In genomic region chr3:87167634-87168456, GRCh38 we compare ENCODE assay signal across 9 cellular contexts. TPM values are rescaled to one million over a fixed set of nuclear protein-coding genes. Genes with fewer than 3 reads are reported as not detected.
A peak's percentile ranks its signal among the peaks of the same experiment; 100 is the strongest.
DNase-seq lines count a peak whose midpoint lies in the region; ATAC-seq and TF ChIP-seq lines count a peak whose summit lies in the region.
"Had no signal": no experiment of that assay in that cellular context is flagged by ENCODE, and none has a peak within 500 bp of the region (broad histone marks: within the 10 kb centered on the region; RNA-seq: fewer than 3 reads in every experiment).

No MANE protein-coding gene starts in this region.

- DNase-seq in CD8-positive, alpha-beta memory T cell, result peak in 3 of 5 donors; percentile 7 to 44 (median 15)
- DNase-seq in NCI-H2029 treated with DMSO at 0.1 percent for 48 hours (lab: John Stamatoyannopoulos, UW), result peak; percentile 38
- DNase-seq in activated CD4-positive, alpha-beta memory T cell treated with anti-CD3 and anti-CD28 coated beads for 36 hours, result peak; percentile 10
- no peak for DNase-seq in psoas muscle
- DNase-seq in cortex of kidney (lab: John Stamatoyannopoulos, UW), result no peak

- H3K27ac ChIP-seq in CD8-positive, alpha-beta memory T cell (ENCODE audit: low read depth, low read length), result no peak overlapping the region
- H3K27ac ChIP-seq in gastroesophageal sphincter (no peak overlapping the region), psoas muscle (no peak overlapping the region)

- no peaks in the 10 kb centered on the region for H3K36me3 Mint-ChIP-seq in CD8-positive, alpha-beta memory T cell
- H3K36me3 Mint-ChIP-seq in activated CD4-positive, alpha-beta memory T cell treated with anti-CD3 and anti-CD28 coated beads for 36 hours, result no peaks in the 10 kb centered on the region
- H3K36me3 Mint-ChIP-seq: activated naive CD4-positive, alpha-beta T cell treated with anti-CD3 and anti-CD28 coated beads, Interleukin-2, amount 50 U/mL, for 72 hours had no signal

- H3K27me3 ChIP-seq in CD8-positive, alpha-beta memory T cell (ENCODE audit: insufficient read depth, low read length, poor library complexity, severe bottlenecking), result no peaks in the 10 kb centered on the region
- H3K27me3 ChIP-seq in gastroesophageal sphincter (peaks cover 5% of the 10 kb centered on the region), psoas muscle (ENCODE audit: insufficient read depth in 3 of 3, low read length in 2 of 3) (no peaks in the 10 kb centered on the region)

- WGBS in gastroesophageal sphincter (ENCODE audit: low coverage in 1 of 2), 2 donors, result 35 to 39% methylated on average over 10 to 11 of the region's 11 CpGs
- WGBS in psoas muscle, 3 donors, result 37 to 40% (median 39%) methylated on average over 11 of the region's 11 CpGs

- H3K9me3 Mint-ChIP-seq in CD8-positive, alpha-beta memory T cell, result no peaks in the 10 kb centered on the region
- H3K9me3 Mint-ChIP-seq in activated CD4-positive, alpha-beta memory T cell treated with anti-CD3 and anti-CD28 coated beads for 36 hours, result no peaks in the 10 kb centered on the region
- H3K9me3 Mint-ChIP-seq: activated naive CD4-positive, alpha-beta T cell treated with anti-CD3 and anti-CD28 coated beads, Interleukin-2, amount 50 U/mL, for 72 hours had no signal

- no peak for TF ChIP-seq EP300 in gastroesophageal sphincter (IDR thresholded peaks at IDR 0.05)

- peaks cover 3 to 6% (median 5%) of the 10 kb centered on the region in 3 donors for H3K4me1 Mint-ChIP-seq in CD8-positive, alpha-beta memory T cell
- H3K4me1 Mint-ChIP-seq in activated CD4-positive, alpha-beta memory T cell treated with anti-CD3 and anti-CD28 coated beads for 36 hours (ENCODE audit: low read depth), result peaks cover 3% of the 10 kb centered on the region

- H3K4me3 Mint-ChIP-seq in CD8-positive, alpha-beta memory T cell, result peak overlapping the region in 6 of 7 donors; percentile 2 to 50 (median 42)
- no peak overlapping the region for H3K4me3 Mint-ChIP-seq in activated CD4-positive, alpha-beta memory T cell treated with anti-CD3 and anti-CD28 coated beads for 36 hours

- H3K36me3 ChIP-seq in CD8-positive, alpha-beta memory T cell (ENCODE audit: insufficient read depth, low read length), result no peaks in the 10 kb centered on the region
- H3K36me3 ChIP-seq in gastroesophageal sphincter (no peaks in the 10 kb centered on the region), psoas muscle (ENCODE audit: insufficient read depth in 1 of 2, low read depth in 1 of 2) (no peaks in the 10 kb centered on the region)

- peaks cover 2 to 3% of the 10 kb centered on the region in 2 donors for H3K27me3 Mint-ChIP-seq in CD8-positive, alpha-beta memory T cell
- H3K27me3 Mint-ChIP-seq in activated CD4-positive, alpha-beta memory T cell treated with anti-CD3 and anti-CD28 coated beads for 36 hours, result peaks cover 4% of the 10 kb centered on the region

- H3K9me3 ChIP-seq in CD8-positive, alpha-beta memory T cell (ENCODE audit: low read length), result no peaks in the 10 kb centered on the region
- H3K9me3 ChIP-seq in gastroesophageal sphincter, result no peaks in the 10 kb centered on the region
- no peaks in the 10 kb centered on the region for H3K9me3 ChIP-seq in psoas muscle

- POLR2A ChIA-PET in CD8-positive, alpha-beta memory T cell (lab: Charles Lee), result no interaction called here
- POLR2A ChIA-PET in activated CD4-positive, alpha-beta memory T cell treated with anti-CD3 and anti-CD28 coated beads for 36 hours (lab: Charles Lee), result no interaction called here

- H3K27ac Mint-ChIP-seq in CD8-positive, alpha-beta memory T cell, result peak overlapping the region in 1 of 8 donors; percentile 2
- H3K27ac Mint-ChIP-seq in activated CD4-positive, alpha-beta memory T cell treated with anti-CD3 and anti-CD28 coated beads for 36 hours, result no peak overlapping the region
- H3K27ac Mint-ChIP-seq: activated naive CD4-positive, alpha-beta T cell treated with anti-CD3 and anti-CD28 coated beads, Interleukin-2, amount 50 U/mL, for 72 hours had no signal

- TF ChIP-seq CTCF in gastroesophageal sphincter (IDR thresholded peaks at IDR 0.05) (peak; percentile 27 to 68 (median 55)), psoas muscle (IDR thresholded peaks at IDR 0.05) (peak; percentile 67)

- ATAC-seq in GM18517 (IDR thresholded peaks at IDR 0.05; ENCODE audit: unreplicated experiment), result peak; percentile 82
- peak; percentile 90 for ATAC-seq in HG02943 (IDR thresholded peaks at IDR 0.05; ENCODE audit: low read depth, unreplicated experiment)
- ATAC-seq in gastroesophageal sphincter, result no peak
- ATAC-seq in psoas muscle, result no peak

- H3K4me3 ChIP-seq in CD8-positive, alpha-beta memory T cell (ENCODE audit: low read length), result no peak overlapping the region
- peak overlapping the region; percentile 31 to 36 for H3K4me3 ChIP-seq in gastroesophageal sphincter
- peak overlapping the region; percentile 53 for H3K4me3 ChIP-seq in psoas muscle

- no peak for TF ChIP-seq POLR2A in gastroesophageal sphincter (IDR thresholded peaks at IDR 0.05)

- H3K4me1 ChIP-seq in CD8-positive, alpha-beta memory T cell (ENCODE audit: insufficient read depth, low read length), result no peaks in the 10 kb centered on the region
- H3K4me1 ChIP-seq in gastroesophageal sphincter (no peaks in the 10 kb centered on the region), psoas muscle (no peaks in the 10 kb centered on the region)

- intact Hi-C loops in activated CD4-positive, alpha-beta memory T cell treated with anti-CD3 and anti-CD28 coated beads for 36 hours (cut with micrococcal nuclease), result loop anchor here (1.0 kb wide), 3 partner anchors 199 to 466 kb away; no protein-coding TSS in a partner anchor
- intact Hi-C loops in psoas muscle (cut with DNase I), result loop anchor here (5.0 to 10.0 kb wide), 4 partner anchors 173 to 396 kb away; partner anchors contain the start of gene VGLL3 (in 1 of the 2)

- CTCF ChIA-PET in CD8-positive, alpha-beta memory T cell (lab: Charles Lee), result interaction anchor here (1.2 to 1.8 kb wide), 3 partner anchors 11 to 44 kb away, joined by 3 to 5 read pairs (median 3); no protein-coding TSS in a partner anchor
- CTCF ChIA-PET in activated CD4-positive, alpha-beta memory T cell treated with anti-CD3 and anti-CD28 coated beads for 36 hours (lab: Charles Lee), result interaction anchor here (0.6 to 1.7 kb wide), 13 partner anchors 8 to 1131 kb away, joined by 3 to 8 read pairs (median 4); no protein-coding TSS in a partner anchor

RNA-seq across cellular contexts. Expression of gene CHMP2B, which starts 59.3 kb away (rescaled TPM):
- 10 to 100 TPM; 31.2 to 33.9 TPM for total RNA-seq in CD8-positive, alpha-beta memory T cell
- polyA plus RNA-seq in CD8-positive, alpha-beta memory T cell, result 55.6 TPM
- 10 to 100 TPM; 28.4 to 29.0 TPM for total RNA-seq in activated CD4-positive, alpha-beta memory T cell treated with anti-CD3 and anti-CD28 coated beads for 36 hours
- total RNA-seq in gastroesophageal sphincter (10 to 100 TPM; 42.3 to 63.3 (median 44.2) TPM), psoas muscle (10 to 100 TPM; 21.0 to 37.5 (median 29.2) TPM)
- 10 to 100 TPM; 21.4 to 37.5 (median 22.2) TPM for polyA plus RNA-seq in psoas muscle

Comparison
In these comparisons a context has a peak if more than half of its experiments do, and no peak if none do; other contexts are left out.
1. DNase-seq: peak in CD8-positive, alpha-beta memory T cell (3 of 5), NCI-H2029 treated with DMSO at 0.1 percent for 48 hours (single experiment) and activated CD4-positive, alpha-beta memory T cell treated with anti-CD3 and anti-CD28 coated beads for 36 hours (single experiment); none in psoas muscle (0 of 2) and cortex of kidney (single experiment).
2. ATAC-seq: peak in GM18517 (single experiment) and HG02943 (single experiment); none in gastroesophageal sphincter (single experiment) and psoas muscle (0 of 4).